In the genomic region with DNA sequence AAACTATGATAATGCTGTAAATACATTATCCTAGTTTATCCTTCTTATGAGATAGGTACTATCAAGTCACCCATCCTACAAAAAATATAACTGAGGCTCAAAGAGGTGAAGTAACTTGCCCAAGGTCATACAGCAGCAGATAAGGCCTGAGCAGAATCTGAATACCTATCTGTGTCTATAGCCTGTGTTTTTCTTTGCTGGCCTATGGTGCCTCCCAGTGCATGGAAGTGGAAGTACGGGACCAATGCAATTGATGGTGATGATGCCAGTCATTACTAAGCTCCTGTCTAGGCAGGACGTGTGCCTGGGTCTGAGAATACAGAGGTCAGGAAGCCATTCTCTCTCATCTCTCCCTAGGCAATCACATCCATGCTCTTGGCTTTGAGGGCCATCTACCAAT, we compare ENCODE assay signal across 8 cellular contexts.
DNase-seq lines count a peak whose midpoint lies in the region; ATAC-seq and TF ChIP-seq lines count a peak whose summit lies in the region.

No MANE protein-coding gene starts in this region.

- intact Hi-C loops in mucosa of descending colon (cut with DNase I, micrococcal nuclease), result no loop called here

- no peak overlapping the region for H3K4me3 ChIP-seq in cardiac fibroblast (replicated peaks in 1 of 2; ENCODE audit: low read depth in 2 of 2, low read length in 2 of 2)
- H3K4me3 ChIP-seq in mucosa of descending colon, result no peak overlapping the region

- H3K36me3 ChIP-seq in mucosa of descending colon (ENCODE audit: low read depth), result no peaks in the 10 kb centered on the region

- TF ChIP-seq CTCF in cardiac fibroblast (IDR thresholded peaks at IDR 0.05; ENCODE audit: low read depth, low read length) (peak; percentile 79), mucosa of descending colon (IDR thresholded peaks at IDR 0.05) (peak; percentile 13)

- DNase-seq in activated naive CD4-positive, alpha-beta T cell treated with Interleukin-2 at 50 U/mL for 16 hours, result peak; percentile 13
- DNase-seq in activated naive CD4-positive, alpha-beta T cell (lab: John Stamatoyannopoulos, UW), result no peak
- DNase-seq in HT1080 (ENCODE audit: low read depth), result peak; percentile 77
- DNase-seq in SHP77 treated with DMSO at 0.1 percent for 48 hours (lab: John Stamatoyannopoulos, UW), result peak; percentile 2
- peak; percentile 36 to 69 for DNase-seq in cardiac fibroblast (ENCODE audit: low read depth in 2 of 2)
- DNase-seq in mucosa of descending colon, result peak in 1 of 3 donors; percentile 45
- DNase-seq in GOT3 (lab: John Stamatoyannopoulos, UW), result no peak

- no peaks in the 10 kb centered on the region for H3K9me3 ChIP-seq in mucosa of descending colon

- H3K4me1 ChIP-seq in mucosa of descending colon (ENCODE audit: low read depth), result no peaks in the 10 kb centered on the region

- ATAC-seq in GM21619 (IDR thresholded peaks at IDR 0.05; ENCODE audit: unreplicated experiment), result peak; percentile 89
- peak; percentile 87 for ATAC-seq in mucosa of descending colon

Comparison
In these comparisons a context has a peak if more than half of its experiments do, and no peak if none do; other contexts are left out.
1. DNase-seq: peak in activated naive CD4-positive, alpha-beta T cell treated with Interleukin-2 at 50 U/mL for 16 hours (single experiment), HT1080 (single experiment), SHP77 treated with DMSO at 0.1 percent for 48 hours (single experiment) and cardiac fibroblast (2 of 2); none in activated naive CD4-positive, alpha-beta T cell (0 of 4) and GOT3 (single experiment).